In genomic region chr9:107489144-107489673, GRCh38 we compare ENCODE assay signal across 8 cellular contexts. TPM values are rescaled to one million over a fixed set of nuclear protein-coding genes. Genes with fewer than 3 reads are reported as not detected.
A peak's percentile ranks its signal among the peaks of the same experiment; 100 is the strongest.
DNase-seq lines count a peak whose midpoint lies in the region; ATAC-seq, FAIRE-seq and TF ChIP-seq lines count a peak whose summit lies in the region.

No MANE protein-coding gene starts in this region.

- no peak overlapping the region for H2AK5ac ChIP-seq in H1 (ENCODE audit: low read depth, low read length)

- H2BK120ac ChIP-seq in H1 (replicated peaks; ENCODE audit: low read depth, low read length): no peak overlapping the region

- no peak overlapping the region for H3K4ac ChIP-seq in H1 (replicated peaks; ENCODE audit: insufficient read length, low read depth, low read length)

- POLR2A ChIA-PET in H1 (lab: Charles Lee; ENCODE audit: partially characterized antibody): interaction anchor here (1.0 to 2.3 kb wide), 5 partner anchors 12 to 319 kb away, joined by 3 to 6 read pairs (median 3); no protein-coding TSS in a partner anchor

- no peak overlapping the region for H3K56ac ChIP-seq in H1 (replicated peaks; ENCODE audit: insufficient read length, low read depth, low read length)

- no peak overlapping the region for H4K5ac ChIP-seq in H1 (ENCODE audit: insufficient read length, low read depth, low read length)

- H3K23ac ChIP-seq in H1 (ENCODE audit: insufficient read length): no peak overlapping the region

- TF ChIP-seq EP300 in H1 (IDR thresholded peaks at IDR 0.05; ENCODE audit: borderline replicate concordance in 1 of 2, low read depth in 2 of 2, low read length in 2 of 2) (no peak), neural cell (conservative IDR thresholded peaks at IDR 0.05; ENCODE audit: poor library complexity, severe bottlenecking) (no peak)

- peaks cover 3% of the 10 kb centered on the region; the same call in 1 of the 3 replicates for H3K9me3 Mint-ChIP-seq in GM23338

- no peak overlapping the region for H3K27ac Mint-ChIP-seq in GM23338

- H3K9ac ChIP-seq in H1 (replicated peaks in 1 of 4; ENCODE audit: extremely low read depth in 1 of 4, low read depth in 3 of 4, low read length in 3 of 4) (peak overlapping the region in 2 of 4 experiments; percentile 34 to 54; a peak in 3 of 7 replicates), neural cell (ENCODE audit: low read length) (peak overlapping the region; percentile 41)

- H2AFZ ChIP-seq in GM23338 (no peak overlapping the region), H1 (ENCODE audit: low read length) (no peak overlapping the region), neural cell (ENCODE audit: low read depth, low read length) (no peak overlapping the region)

- H3K23me2 ChIP-seq in H1 (ENCODE audit: low read depth, low read length): peaks cover 32% of the 10 kb centered on the region

- H3K79me2 ChIP-seq in GM23338 (replicated peaks; ENCODE audit: insufficient read depth) (no peaks in the 10 kb centered on the region), H1 (ENCODE audit: control insufficient read depth in 1 of 2, insufficient read depth in 2 of 2, low read length in 2 of 2) (no peaks in the 10 kb centered on the region), neural cell (replicated peaks; ENCODE audit: insufficient read depth, low read length) (no peaks in the 10 kb centered on the region)

- H3K14ac ChIP-seq in H1 (ENCODE audit: insufficient read length): no peak overlapping the region

- H3K4me1 ChIP-seq in GM23338 (ENCODE audit: insufficient read depth) (peaks cover 18% of the 10 kb centered on the region), H1 (replicated peaks in 1 of 4; ENCODE audit: control insufficient read depth in 3 of 4, insufficient read depth in 4 of 4, low read length in 3 of 4) (peaks cover 0 to 22% (median 13%) of the 10 kb centered on the region in 4 experiments; a peak in 6 of 7 replicates)

- peak overlapping the region; percentile 96 for H3K4me2 ChIP-seq in GM23338
- peak overlapping the region; percentile 89 for H3K4me2 ChIP-seq in H1 (ENCODE audit: insufficient read depth in 1 of 2, low read depth in 2 of 2, low read length in 2 of 2)
- peak overlapping the region; percentile 60 for H3K4me2 ChIP-seq in neural cell (ENCODE audit: low read length)

- no peak overlapping the region for H2BK5ac ChIP-seq in H1 (ENCODE audit: low read depth, low read length)

- H3F3A ChIP-seq in GM23338 (replicated peaks; ENCODE audit: low read depth) (peaks cover 10% of the 10 kb centered on the region; the same call in 1 of the 2 replicates), neural cell (ENCODE audit: insufficient read depth, low read length, poor library complexity, severe bottlenecking) (no peaks in the 10 kb centered on the region)

- H3K9me2 ChIP-seq in GM23338 (ENCODE audit: insufficient read depth) (no peaks in the 10 kb centered on the region), neural cell (ENCODE audit: insufficient read depth, low read length) (no peaks in the 10 kb centered on the region)

- H4K20me1 ChIP-seq in GM23338 (replicated peaks; ENCODE audit: insufficient read depth) (no peaks in the 10 kb centered on the region), H1 (replicated peaks in 1 of 2; ENCODE audit: control insufficient read depth in 1 of 2, insufficient read depth in 2 of 2, low read length in 2 of 2) (peaks cover 4 to 7% of the 10 kb centered on the region in 2 experiments), neural cell (ENCODE audit: insufficient read depth) (no peaks in the 10 kb centered on the region)

- 2% methylated on average over 15 of the region's 46 CpGs; no CpG with 5 or more reads in 1 of the 2 experiments for WGBS in H1 (ENCODE audit: extremely low coverage in 1 of 2, insufficient coverage in 1 of 2, insufficient read length in 1 of 2, insufficient replicate concordance in 2 of 2, low coverage in 1 of 2, low lambda C conversion rate in 2 of 2, missing lambda C conversion rate in 1 of 2), 2 experiments

- H3K4me3 Mint-ChIP-seq in GM23338: peak overlapping the region; percentile 79

- no peak overlapping the region for H4K91ac ChIP-seq in H1 (replicated peaks; ENCODE audit: insufficient read length, low read length)

- H3K27me3 ChIP-seq in GM23338 (ENCODE audit: insufficient read depth): peaks cover 70% of the 10 kb centered on the region
- H3K27me3 ChIP-seq in H1 (replicated peaks in 1 of 4; ENCODE audit: control insufficient read depth in 3 of 4, extremely low read depth in 1 of 4, insufficient read depth in 3 of 4, low read length in 3 of 4): peaks cover 21 to 53% (median 48%) of the 10 kb centered on the region in 4 experiments
- peaks cover 69% of the 10 kb centered on the region for H3K27me3 ChIP-seq in neural cell (ENCODE audit: insufficient read depth, low read depth, low read length)

- TF ChIP-seq POLR2A in GM18505 (IDR thresholded peaks at IDR 0.05; ENCODE audit: borderline replicate concordance, extremely low read depth, insufficient read depth, insufficient read length): no peak
- TF ChIP-seq POLR2A in H1 (IDR thresholded peaks at IDR 0.05; ENCODE audit: control extremely low read depth in 1 of 2, low read depth in 2 of 2, low read length in 2 of 2): no peak

- H3K4me3 ChIP-seq in GM23338: peak overlapping the region; percentile 70
- H3K4me3 ChIP-seq in H1 (ENCODE audit: extremely low read depth in 1 of 4, insufficient read depth in 2 of 4, low read depth in 3 of 4, low read length in 4 of 4): peak overlapping the region; percentile 50 to 69 (median 60)
- peak overlapping the region; percentile 83 for H3K4me3 ChIP-seq in neural cell (ENCODE audit: low read length)

- peaks cover 50% of the 10 kb centered on the region for H3K27me3 Mint-ChIP-seq in GM23338 (ENCODE audit: insufficient read depth, low read depth, poor library complexity)

- DNase-seq in GM23338 (ENCODE audit: low spot score): no peak
- DNase-seq in NCI-H1105 (lab: John Stamatoyannopoulos, UW): peak; percentile 72
- DNase-seq in H1 (ENCODE audit: low read depth in 1 of 2, low spot score in 2 of 2): no peak
- no peak for DNase-seq in D721Med (ENCODE audit: insufficient read length, low spot score)
- DNase-seq in activated CD4-positive, alpha-beta T cell treated with anti-CD3 and anti-CD28 coated beads for 1 hour: no peak
- DNase-seq in stimulated activated CD8-positive, alpha-beta memory T cell treated with anti-CD3 and anti-CD28 coated beads, Interleukin-4, amount 100 ng/mL, for 48 hours: no peak

- H3K36me3 ChIP-seq in GM23338 (ENCODE audit: insufficient read depth) (no peaks in the 10 kb centered on the region), H1 (ENCODE audit: control insufficient read depth in 2 of 4, insufficient read depth in 4 of 4, low read length in 3 of 4) (peaks cover 0 to 5% (median 0%) of the 10 kb centered on the region in 4 experiments; a peak in 2 of 8 replicates), neural cell (ENCODE audit: insufficient read depth, low read length) (no peaks in the 10 kb centered on the region)

- TF ChIP-seq RAD21 in H1 (IDR thresholded peaks at IDR 0.05 in 1 of 2, conservative IDR thresholded peaks at IDR 0.05 in 1 of 2; ENCODE audit: low read depth in 2 of 2, low read length in 2 of 2) (no peak), neural cell (conservative IDR thresholded peaks at IDR 0.05) (no peak)

- H2BK15ac ChIP-seq in H1 (ENCODE audit: low read length): no peak overlapping the region

- H3K79me1 ChIP-seq in H1 (ENCODE audit: low read depth, low read length): no peaks in the 10 kb centered on the region

- peaks cover 32% of the 10 kb centered on the region; the same call in 2 of the 3 replicates for H3K4me1 Mint-ChIP-seq in GM23338

- no peak overlapping the region for H2BK20ac ChIP-seq in H1 (ENCODE audit: low read length)

- H3K27ac ChIP-seq in GM23338 (ENCODE audit: low read depth): no peak overlapping the region
- no peak overlapping the region for H3K27ac ChIP-seq in H1 (ENCODE audit: low read depth, low read length)
- no peak overlapping the region for H3K27ac ChIP-seq in neural cell (ENCODE audit: low read length)

- no peaks in the 10 kb centered on the region; the same call in 2 of the 3 replicates for H3K36me3 Mint-ChIP-seq in GM23338 (ENCODE audit: low read depth)

- CTCF ChIA-PET in H1 (lab: Charles Lee; ENCODE audit: partially characterized antibody): interaction anchor here (0.7 to 3.4 kb wide), 6 partner anchors 11 to 1176 kb away, joined by 3 to 23 read pairs (median 8); no protein-coding TSS in a partner anchor

- H4K8ac ChIP-seq in H1 (ENCODE audit: extremely low read depth, insufficient read depth, low read length): no peak overlapping the region

- FAIRE-seq in H1 (lab: Jason Lieb, UNC): no peak
- no peak for FAIRE-seq in D721Med (lab: Jason Lieb, UNC)

- TF ChIP-seq CTCF in GM23338 (conservative IDR thresholded peaks at IDR 0.05; ENCODE audit: low read depth in 2 of 2): no peak
- no peak for TF ChIP-seq CTCF in H1 (IDR thresholded peaks at IDR 0.05; ENCODE audit: control extremely low read depth in 1 of 3, insufficient read depth in 1 of 3, low read depth in 1 of 3, low read length in 3 of 3)
- TF ChIP-seq CTCF in neural cell (IDR thresholded peaks at IDR 0.05; ENCODE audit: poor library complexity, severe bottlenecking): no peak
- no peak for TF ChIP-seq CTCF in D721Med (IDR thresholded peaks at IDR 0.05; ENCODE audit: insufficient read depth, missing control alignments)

- H3K9me3 ChIP-seq in H1 (ENCODE audit: insufficient read depth in 2 of 2, low read depth in 1 of 2, low read length in 1 of 2) (no peaks in the 10 kb centered on the region), neural cell (ENCODE audit: low read length) (no peaks in the 10 kb centered on the region)

- H3K18ac ChIP-seq in H1 (ENCODE audit: extremely low read depth, low read length): no peak overlapping the region

- ATAC-seq in GM18505 (IDR thresholded peaks at IDR 0.05; ENCODE audit: unreplicated experiment): peak; percentile 35
- ATAC-seq in GM23338: peak; percentile 5

- H2BK12ac ChIP-seq in H1 (ENCODE audit: low read depth, low read length): no peak overlapping the region

TF ChIP-seq in GM23338, 12 proteins besides CTCF, POLR2A, EP300 and RAD21 (continues in another document):
- TF ChIP-seq EZH2 (IDR thresholded peaks at IDR 0.05; ENCODE audit: low read depth, unreplicated experiment): peak; percentile 89

TF ChIP-seq in neural cell, 6 proteins besides CTCF, POLR2A, EP300 and RAD21 (continues in another document):
- TF ChIP-seq TAF1 (IDR thresholded peaks at IDR 0.05; ENCODE audit: low read depth) (no peak), SMC3 (conservative IDR thresholded peaks at IDR 0.05; ENCODE audit: poor library complexity) (no peak)

RNA-seq across cellular contexts. Expression of gene KLF4, which starts 0.4 kb away (rescaled TPM):
- total RNA-seq in GM23338 (2014; rRNA removed; shearing (Covaris generic)): 26.8 and 29.8 TPM in 2 replicates
- polyA plus RNA-seq in GM23338 (2016; fragmentation: Nextera tagmentation; extraction: Ambion mirVana) (6.0 and 8.3 TPM in 2 replicates), H1 (2011; rRNA removed) (0.77 and 1.9 TPM in 2 replicates), neural cell (0.92 and 1.4 TPM in 2 replicates)
- 2.8 and 3.1 TPM in 2 replicates for total RNA-seq in H1 (2021; fragmentation: NEBNext Ultra II Directional; extraction: Animal tissue kit (Norgen Biotek cat#: 25700))
- polyA plus RNA-seq in H1 (2011; cell fraction: cytosol; rRNA removed): 0.92 TPM
- 2.5 TPM for polyA plus RNA-seq in H1 (2011; cell fraction: nucleus; rRNA removed)
- 0.90 to 1.6 TPM (median 1.3 TPM) in 4 replicates for polyA plus RNA-seq in H1 (2012, experiment 1 of 2)
- 0.67 TPM for polyA plus RNA-seq in H1 (2012, experiment 2 of 2)
- 1.4 TPM for polyA plus RNA-seq in H1 (2013, experiment 1 of 2)
- 1.5 TPM for polyA plus RNA-seq in H1 (2013, experiment 2 of 2)
- polyA minus RNA-seq in H1 (2011; rRNA and poly(A)+ RNA removed): 0.63 and 1.0 TPM in 2 replicates
- 1.2 TPM for polyA minus RNA-seq in H1 (2011; cell fraction: cytosol; rRNA and poly(A)+ RNA removed)
- polyA minus RNA-seq in H1 (2011; cell fraction: nucleus; rRNA and poly(A)+ RNA removed): 6.7 TPM
- polyA minus RNA-seq in neural cell: 0.93 and 1.2 TPM in 2 replicates
